ENCODE assay signal across 13 cellular contexts in genomic region chr11:115499241-115499799, GRCh38.
"Had no signal": no experiment of that assay in that cellular context is flagged by ENCODE, and none has a peak within 500 bp of the region (broad histone marks: within the 10 kb centered on the region; RNA-seq: fewer than 3 reads in every experiment).

No MANE protein-coding gene starts in this region.

- H3K9me3 Mint-ChIP-seq: nephron progenitor cell had no signal

- H3K4me3 ChIP-seq: heart left ventricle, right atrium auricular region had no signal

- ATAC-seq: heart left ventricle; left colon; naive thymus-derived CD4-positive, alpha-beta T cell had no signal

- H3K9me3 ChIP-seq: heart left ventricle, right atrium auricular region had no signal

- H3K4me1 Mint-ChIP-seq: nephron progenitor cell had no signal

- FAIRE-seq: small intestine had no signal

- H3K27ac Mint-ChIP-seq: naive thymus-derived CD4-positive, alpha-beta T cell had no signal

- DNase-seq: cortex of kidney; effector CD8-positive, alpha-beta T cell; foreskin melanocyte; heart left ventricle; left colon; naive thymus-derived CD4-positive, alpha-beta T cell; nephron progenitor cell; small intestine; stimulated activated CD4-positive, alpha-beta T cell treated with anti-CD3 and anti-CD28 coated beads, Interleukin-12 subunit alpha, Interleukin-12 subunit beta, amount 100 ng/mL, for 4 hours; stimulated activated naive CD4-positive, alpha-beta T cell; trophoblast cell had no signal

- H3K27me3 ChIP-seq: dorsolateral prefrontal cortex, right atrium auricular region had no signal

- H3K4me3 Mint-ChIP-seq: naive thymus-derived CD4-positive, alpha-beta T cell had no signal

- H3K36me3 ChIP-seq: heart left ventricle, right atrium auricular region had no signal

- H3K27ac ChIP-seq: heart left ventricle, right atrium auricular region had no signal
